Comparison of ENCODE assay signal across 22 cellular contexts in the genomic region with DNA sequence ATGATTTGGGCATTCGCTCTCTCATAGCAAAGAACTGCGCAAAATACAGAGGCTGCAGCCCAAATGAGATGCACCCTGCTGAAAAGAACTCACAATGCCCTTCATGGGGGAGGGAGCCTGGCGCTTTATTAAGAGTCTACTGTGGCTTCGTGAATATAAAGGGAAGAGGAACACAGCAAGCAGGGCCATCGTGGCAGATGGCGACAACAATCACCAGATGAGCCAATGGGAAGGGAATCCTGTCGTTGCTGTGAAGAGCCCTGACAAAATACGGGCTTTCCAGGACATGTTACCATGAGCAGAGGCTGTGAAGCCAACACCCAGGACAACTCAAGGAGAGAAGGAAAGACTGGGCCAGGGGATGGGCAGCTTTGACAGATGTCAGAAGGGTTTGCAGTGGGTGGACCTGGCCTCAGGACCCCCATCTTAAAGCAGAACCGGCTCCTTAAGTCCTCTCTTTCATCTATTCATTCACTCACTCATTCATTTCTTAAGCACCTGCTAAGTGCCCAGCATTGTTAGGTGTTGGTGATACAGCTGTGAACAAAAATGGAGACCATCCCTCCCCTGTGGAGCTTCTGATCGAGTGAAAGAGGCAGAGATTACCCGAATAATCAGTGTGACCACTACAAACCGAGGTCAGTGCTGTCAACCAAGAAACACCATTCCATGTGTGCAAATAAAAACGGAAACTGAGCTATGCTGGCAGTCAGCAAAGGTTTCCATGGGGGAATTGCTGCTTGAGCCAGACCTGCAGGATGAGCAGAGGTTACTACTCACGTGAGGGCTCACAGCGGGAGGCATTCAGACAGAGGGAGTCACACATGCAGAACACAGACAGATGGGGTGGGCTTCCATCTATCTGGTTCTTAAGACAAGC.
"Had no signal": no experiment of that assay in that cellular context is flagged by ENCODE, and none has a peak within 500 bp of the region (broad histone marks: within the 10 kb centered on the region; RNA-seq: fewer than 3 reads in every experiment).

No MANE protein-coding gene starts in this region.

- ATAC-seq: activated CD4-positive, alpha-beta T cell treated with anti-CD3 and anti-CD28 coated beads for 36 hours; activated CD8-positive, alpha-beta T cell treated with anti-CD3 and anti-CD28 coated beads for 36 hours; activated T-cell treated with anti-CD3 and anti-CD28 coated beads, Interleukin-2, amount 50 U/mL, for 4 hours; esophagus mucosa; gastroesophageal sphincter; left cardiac atrium; lower lobe of right lung; natural killer cell; T-helper 17 cell had no signal

- H3K27me3 ChIP-seq: gastroesophageal sphincter, right atrium auricular region, SJCRH30, suprapubic skin had no signal

- H3K4me3 ChIP-seq: gastroesophageal sphincter, lower lobe of right lung, right atrium auricular region, SJCRH30, suprapubic skin had no signal

- H3K4me1 ChIP-seq: gastroesophageal sphincter, lower lobe of right lung, right atrium auricular region, SJCRH30, suprapubic skin had no signal

- H3K36me3 ChIP-seq: gastroesophageal sphincter, lower lobe of right lung, right atrium auricular region, SJCRH30, suprapubic skin, WERI-Rb-1 had no signal

- DNase-seq: activated CD4-positive, alpha-beta T cell treated with anti-CD3 and anti-CD28 coated beads for 36 hours; activated CD8-positive, alpha-beta memory T cell treated with anti-CD3 and anti-CD28 coated beads, Interleukin-2, amount 50 U/mL, for 4 hours; activated CD8-positive, alpha-beta T cell treated with anti-CD3 and anti-CD28 coated beads for 36 hours; activated naive CD4-positive, alpha-beta T cell treated with anti-CD3 and anti-CD28 coated beads for 36 hours; activated T-cell treated with anti-CD3 and anti-CD28 coated beads, Interleukin-2, amount 50 U/mL, for 4 hours; cortex of kidney; effector CD4-positive, alpha-beta T cell; left cardiac atrium; lower lobe of right lung; natural killer cell; nucleus accumbens; SJCRH30; stimulated activated CD4-positive, alpha-beta T cell treated with anti-CD3 and anti-CD28 coated beads, Interleukin-2, amount 100 ng/mL, for 24 hours; T-helper 17 cell; WERI-Rb-1 had no signal

- H3K27ac ChIP-seq: gastroesophageal sphincter, lower lobe of right lung, right atrium auricular region, SJCRH30, suprapubic skin, WERI-Rb-1 had no signal

- H3K9me3 ChIP-seq: gastroesophageal sphincter, lower lobe of right lung, right atrium auricular region, SJCRH30, suprapubic skin had no signal

- H3K36me3 Mint-ChIP-seq: brain, natural killer cell, type B pancreatic cell had no signal

- H3K4me1 Mint-ChIP-seq: brain, natural killer cell had no signal

- H3K27ac Mint-ChIP-seq: activated CD4-positive, alpha-beta T cell treated with anti-CD3 and anti-CD28 coated beads for 36 hours; activated CD8-positive, alpha-beta T cell treated with anti-CD3 and anti-CD28 coated beads for 36 hours; activated naive CD4-positive, alpha-beta T cell treated with anti-CD3 and anti-CD28 coated beads for 36 hours; brain; natural killer cell; stimulated activated naive CD8-positive, alpha-beta T cell treated with anti-CD3 and anti-CD28 coated beads, Interleukin-15, Interleukin-2, amounts not matched to agents 100 ng/mL and 50 ng/mL, for 24 hours; type B pancreatic cell had no signal

- H3K9me3 Mint-ChIP-seq: natural killer cell, type B pancreatic cell had no signal

- H3K27me3 Mint-ChIP-seq: activated CD4-positive, alpha-beta T cell treated with anti-CD3 and anti-CD28 coated beads for 36 hours; activated CD8-positive, alpha-beta T cell treated with anti-CD3 and anti-CD28 coated beads for 36 hours; stimulated activated naive CD8-positive, alpha-beta T cell treated with anti-CD3 and anti-CD28 coated beads, Interleukin-15, Interleukin-2, amounts not matched to agents 100 ng/mL and 50 ng/mL, for 24 hours; T-helper 17 cell had no signal

- H3K4me3 Mint-ChIP-seq: activated CD4-positive, alpha-beta T cell treated with anti-CD3 and anti-CD28 coated beads for 36 hours; activated CD8-positive, alpha-beta T cell treated with anti-CD3 and anti-CD28 coated beads for 36 hours; activated naive CD4-positive, alpha-beta T cell treated with anti-CD3 and anti-CD28 coated beads for 36 hours; activated T-cell treated with anti-CD3 and anti-CD28 coated beads, Interleukin-2, amount 50 U/mL, for 4 hours; brain; natural killer cell; stimulated activated naive CD8-positive, alpha-beta T cell treated with anti-CD3 and anti-CD28 coated beads, Interleukin-15, Interleukin-2, amounts not matched to agents 100 ng/mL and 50 ng/mL, for 24 hours; T-helper 17 cell; type B pancreatic cell had no signal
